ENCODE assay signal across 14 cellular contexts in genomic region chr3:152650177-152650576, GRCh38.
DNase-seq lines count a peak whose midpoint lies in the region; ATAC-seq, FAIRE-seq and TF ChIP-seq lines count a peak whose summit lies in the region.
"Had no signal": no experiment of that assay in that cellular context is flagged by ENCODE, and none has a peak within 500 bp of the region (broad histone marks: within the 10 kb centered on the region; RNA-seq: fewer than 3 reads in every experiment).

No MANE protein-coding gene starts in this region.

- peaks cover 22% of the 10 kb centered on the region for H3K4me1 Mint-ChIP-seq in brain
- H3K4me1 Mint-ChIP-seq: activated CD4-positive, alpha-beta T cell treated with anti-CD3 and anti-CD28 coated beads for 36 hours; CD4-positive, CD25-positive, alpha-beta regulatory T cell; immature natural killer cell; stimulated activated effector memory CD8-positive, alpha-beta T cell treated with anti-CD3 and anti-CD28 coated beads, Interleukin-12 subunit alpha, Interleukin-12 subunit beta, amount 100 ng/mL, for 72 hours had no signal

- no peak overlapping the region for H3K4me2 ChIP-seq in HepG2 (ENCODE audit: low read depth, low read length)

- H3K9me3 Mint-ChIP-seq in brain, result peaks cover 0 to 10% (median 3%) of the 10 kb centered on the region in 5 experiments
- H3K9me3 Mint-ChIP-seq: stimulated activated effector memory CD8-positive, alpha-beta T cell treated with anti-CD3 and anti-CD28 coated beads, Interleukin-12 subunit alpha, Interleukin-12 subunit beta, amount 100 ng/mL, for 72 hours had no signal

- no peak overlapping the region for H3K9ac ChIP-seq in HepG2 (ENCODE audit: insufficient read depth, low read depth, low read length)

- H3K27me3 ChIP-seq in MG63 (no peaks in the 10 kb centered on the region), HepG2 (ENCODE audit: control insufficient read depth in 1 of 2, insufficient read depth in 2 of 2, low read length in 2 of 2) (no peaks in the 10 kb centered on the region), small intestine (ENCODE audit: control insufficient read depth in 2 of 2, insufficient read depth in 2 of 2, low read length in 2 of 2) (no peaks in the 10 kb centered on the region)

- TF ChIP-seq EP300 in HepG2 (IDR thresholded peaks at IDR 0.05; ENCODE audit: low read depth in 2 of 2, low read length in 2 of 2) (no peak), HepG2 (CRISPR knock-in tag; IDR thresholded peaks at IDR 0.05; ENCODE audit: borderline replicate concordance) (no peak)

- peak overlapping the region in 3 of 5 experiments; percentile 52 to 80 (median 61) for H3K4me3 Mint-ChIP-seq in brain
- H3K4me3 Mint-ChIP-seq: activated CD4-positive, alpha-beta T cell treated with anti-CD3 and anti-CD28 coated beads for 36 hours; CD4-positive, CD25-positive, alpha-beta regulatory T cell; immature natural killer cell; stimulated activated effector memory CD8-positive, alpha-beta T cell treated with anti-CD3 and anti-CD28 coated beads, Interleukin-12 subunit alpha, Interleukin-12 subunit beta, amount 100 ng/mL, for 72 hours had no signal

- H3K27me3 Mint-ChIP-seq in brain, result peaks cover 23% of the 10 kb centered on the region

- H2AFZ ChIP-seq in HepG2 (ENCODE audit: low read length), result no peak overlapping the region

- TF ChIP-seq RAD21 in HepG2 (CRISPR knock-in tag; IDR thresholded peaks at IDR 0.05), result no peak

- ATAC-seq in HepG2, result peak; percentile 48
- ATAC-seq in GM19397 (IDR thresholded peaks at IDR 0.05; ENCODE audit: unreplicated experiment), result no peak
- no peak for ATAC-seq in GM21529 (IDR thresholded peaks at IDR 0.05; ENCODE audit: unreplicated experiment)
- ATAC-seq: activated CD4-positive, alpha-beta T cell treated with anti-CD3 and anti-CD28 coated beads for 36 hours; stimulated activated effector memory CD8-positive, alpha-beta T cell treated with anti-CD3 and anti-CD28 coated beads, Interleukin-12 subunit alpha, Interleukin-12 subunit beta, amount 100 ng/mL, for 72 hours had no signal

- intact Hi-C loops in HepG2 (cut with micrococcal nuclease; ENCODE audit: unreplicated experiment), result no loop called here

- CTCF ChIA-PET in HepG2 (lab: Yijun Ruan, JAX; ENCODE audit: low intra/inter-chr PET ratio, low total read pairs), result no interaction called here

- WGBS in HepG2 (ENCODE audit: low lambda C conversion rate), result 2% methylated on average over 4 of the region's 4 CpGs
- WGBS in small intestine, 3 donors, result 21 to 43% (median 27%) methylated on average over 4 of the region's 4 CpGs

- H3K4me3 ChIP-seq in MG63, result no peak overlapping the region
- no peak overlapping the region for H3K4me3 ChIP-seq in HepG2 (replicated peaks in 1 of 3; ENCODE audit: insufficient read depth in 1 of 3, low read depth in 2 of 3, low read length in 3 of 3)
- no peak overlapping the region for H3K4me3 ChIP-seq in small intestine (ENCODE audit: low read depth in 1 of 2, low read length in 2 of 2)

- no peaks in the 10 kb centered on the region for H3K36me3 ChIP-seq in MG63
- H3K36me3 ChIP-seq in HepG2 (replicated peaks in 1 of 2; ENCODE audit: control insufficient read depth in 1 of 2, insufficient read depth in 2 of 2, low read length in 2 of 2), result no peaks in the 10 kb centered on the region
- no peaks in the 10 kb centered on the region for H3K36me3 ChIP-seq in small intestine (ENCODE audit: control insufficient read depth in 2 of 2, insufficient read depth in 2 of 2, low read length in 2 of 2)

- H3K9me3 ChIP-seq in MG63 (no peaks in the 10 kb centered on the region), HepG2 (ENCODE audit: low read length) (no peaks in the 10 kb centered on the region), small intestine (ENCODE audit: control insufficient read depth, low read depth) (no peaks in the 10 kb centered on the region)

- TF ChIP-seq POLR2A in HepG2 (IDR thresholded peaks at IDR 0.05; ENCODE audit: insufficient read depth in 1 of 2, low read depth in 2 of 2, low read length in 2 of 2), result no peak

- no peak overlapping the region for H3K27ac ChIP-seq in HepG2 (ENCODE audit: extremely low read length, insufficient read depth, low read length)
- H3K27ac ChIP-seq in small intestine (ENCODE audit: low read depth in 1 of 2, low read length in 1 of 2), result no peak overlapping the region

- FAIRE-seq in HepG2 (lab: Jason Lieb, UNC) (no peak), small intestine (lab: Jason Lieb, UNC) (no peak)

- H3K4me1 ChIP-seq in HepG2 (ENCODE audit: insufficient read depth, low read length) (peaks cover 6% of the 10 kb centered on the region; the same call in 1 of the 2 replicates), small intestine (ENCODE audit: control insufficient read depth in 2 of 2, insufficient read depth in 1 of 2, low read depth in 1 of 2, low read length in 1 of 2) (peaks cover 0 to 2% of the 10 kb centered on the region in 2 donors)

- H3K36me3 Mint-ChIP-seq in brain, result no peaks in the 10 kb centered on the region
- H3K36me3 Mint-ChIP-seq: CD4-positive, CD25-positive, alpha-beta regulatory T cell; immature natural killer cell; stimulated activated effector memory CD8-positive, alpha-beta T cell treated with anti-CD3 and anti-CD28 coated beads, Interleukin-12 subunit alpha, Interleukin-12 subunit beta, amount 100 ng/mL, for 72 hours had no signal

- BruUV-seq in HepG2 (replicated peaks; lab: Mats Ljungman, UMichigan), result no TSS peak

- DNase-seq in MG63 (peak; percentile 52), HepG2 (ENCODE audit: low spot score) (peak; percentile 12), small intestine (peak; percentile 37)
- DNase-seq in activated T-cell treated with anti-CD3 and anti-CD28 coated beads, Interleukin-2, amount 50 U/mL, for 1 hour, result no peak
- no peak for DNase-seq in activated CD4-positive, CD25-positive, alpha-beta regulatory T cell treated with anti-CD3 and anti-CD28 coated beads, Interleukin-2, amount 50 U/mL, for 72 hours
- DNase-seq: activated CD4-positive, alpha-beta T cell treated with anti-CD3 and anti-CD28 coated beads for 36 hours; CD4-positive, CD25-positive, alpha-beta regulatory T cell; immature natural killer cell; stimulated activated CD4-positive, alpha-beta T cell treated with anti-CD3 and anti-CD28 coated beads, Interleukin-4, amount 100 ng/mL, for 4 hours; T-helper 2 cell had no signal

- TF ChIP-seq CTCF in brain (conservative IDR thresholded peaks at IDR 0.05) (no peak), HepG2 (CRISPR knock-in tag; IDR thresholded peaks at IDR 0.05) (no peak)

- H4K20me1 ChIP-seq in HepG2 (ENCODE audit: insufficient read depth, low read length), result no peaks in the 10 kb centered on the region

- H3K27ac Mint-ChIP-seq in brain, result peak overlapping the region in 4 of 5 experiments; percentile 48 to 95 (median 84)
- H3K27ac Mint-ChIP-seq: activated CD4-positive, alpha-beta T cell treated with anti-CD3 and anti-CD28 coated beads for 36 hours; CD4-positive, CD25-positive, alpha-beta regulatory T cell; immature natural killer cell; stimulated activated effector memory CD8-positive, alpha-beta T cell treated with anti-CD3 and anti-CD28 coated beads, Interleukin-12 subunit alpha, Interleukin-12 subunit beta, amount 100 ng/mL, for 72 hours had no signal

- H3K79me2 ChIP-seq in HepG2 (ENCODE audit: insufficient read depth, low read length), result no peaks in the 10 kb centered on the region

- POLR2A ChIA-PET in HepG2 (lab: Yijun Ruan, JAX), result no interaction called here

- in situ Hi-C loops in HepG2 (cut with HindIII; ENCODE audit: extremely low pct_ligation_motif_present, low pct_unique_long_range_greater_than_20kb), result no loop called here

TF ChIP-seq in HepG2, 621 proteins besides CTCF, POLR2A, EP300 and RAD21:
- no peak for TF ChIP-seq ZSCAN30 (CRISPR knock-in tag; IDR thresholded peaks at IDR 0.05)

Comparison
In these comparisons a context has a peak if more than half of its experiments do, and no peak if none do; other contexts are left out.
1. DNase-seq: peak in MG63 (single experiment), HepG2 (single experiment) and small intestine (single experiment); none in activated T-cell treated with anti-CD3 and anti-CD28 coated beads, Interleukin-2, amount 50 U/mL, for 1 hour (single experiment) and activated CD4-positive, CD25-positive, alpha-beta regulatory T cell treated with anti-CD3 and anti-CD28 coated beads, Interleukin-2, amount 50 U/mL, for 72 hours (single experiment).